ENCODE assay signal across 1 cellular context in genomic region chr18:48777026-48777736, GRCh38.
TF ChIP-seq lines count a peak whose summit lies in the region.

No MANE protein-coding gene starts in this region.

TF ChIP-seq in HepG2, 621 proteins besides CTCF, POLR2A, EP300 and RAD21 (continued from another document and continues in another):
- TF ChIP-seq IKZF5 (CRISPR knock-in tag; IDR thresholded peaks at IDR 0.05) (no peak), MYC (CRISPR knock-in tag; IDR thresholded peaks at IDR 0.05; ENCODE audit: borderline replicate concordance) (0 out of 2 replicates have a peak, but pooled peaks have one; percentile 35), SRSF4 (IDR thresholded peaks at IDR 0.05; ENCODE audit: low read depth, low read length, poor library complexity, severe bottlenecking) (no peak), ZNF800 (CRISPR knock-in tag; IDR thresholded peaks at IDR 0.05) (no peak), HIVEP1 (CRISPR knock-in tag; IDR thresholded peaks at IDR 0.05) (no peak), YEATS2 (CRISPR knock-in tag; IDR thresholded peaks at IDR 0.05; ENCODE audit: borderline replicate concordance) (0 out of 2 replicates have a peak, but pooled peaks have one; percentile 27), ZC3H13 (CRISPR knock-in tag; IDR thresholded peaks at IDR 0.05) (no peak), GABPB1 (CRISPR knock-in tag; IDR thresholded peaks at IDR 0.05) (peak; percentile 20; the same call in 1 of the 2 replicates), FOXC1 (CRISPR knock-in tag; IDR thresholded peaks at IDR 0.05; ENCODE audit: borderline replicate concordance) (0 out of 2 replicates have a peak, but pooled peaks have one; percentile 31), ZNF879 (CRISPR knock-in tag; IDR thresholded peaks at IDR 0.05) (no peak), E2F2 (CRISPR knock-in tag; IDR thresholded peaks at IDR 0.05; ENCODE audit: borderline replicate concordance) (no peak), HDAC2 (CRISPR knock-in tag; IDR thresholded peaks at IDR 0.05) (no peak), ZSCAN30 (CRISPR knock-in tag; IDR thresholded peaks at IDR 0.05) (no peak), LCORL (IDR thresholded peaks at IDR 0.05) (no peak), LCORL (CRISPR knock-in tag; IDR thresholded peaks at IDR 0.05) (0 out of 2 replicates have a peak, but pooled peaks have one; percentile 26), MAFK (conservative IDR thresholded peaks at IDR 0.05 in 1 of 2, IDR thresholded peaks at IDR 0.05 in 1 of 2; ENCODE audit: low read length in 2 of 2) (peak; percentile 47; a peak in 3 of 4 replicates), BHLHE40 (IDR thresholded peaks at IDR 0.05; ENCODE audit: low read length) (no peak), ZNF558 (CRISPR knock-in tag; IDR thresholded peaks at IDR 0.05; ENCODE audit: borderline replicate concordance) (no peak), RFX5 (IDR thresholded peaks at IDR 0.05; ENCODE audit: low read depth, low read length) (no peak), ZNF792 (CRISPR knock-in tag; IDR thresholded peaks at IDR 0.05) (no peak), SMC3 (IDR thresholded peaks at IDR 0.05; ENCODE audit: low read length) (peak; percentile 14; the same call in 1 of the 2 replicates), CBX5 (CRISPR knock-in tag; IDR thresholded peaks at IDR 0.05; ENCODE audit: borderline replicate concordance) (no peak), THAP11 (CRISPR knock-in tag; IDR thresholded peaks at IDR 0.05) (peak; percentile 24; the same call in 1 of the 2 replicates), RNF219 (CRISPR knock-in tag; IDR thresholded peaks at IDR 0.05) (no peak), ZNF136 (CRISPR knock-in tag; IDR thresholded peaks at IDR 0.05; ENCODE audit: low read depth) (no peak), ZNF850 (CRISPR knock-in tag; conservative IDR thresholded peaks at IDR 0.05) (no peak), ZNF766 (CRISPR knock-in tag; IDR thresholded peaks at IDR 0.05; ENCODE audit: borderline replicate concordance) (no peak), HOXA9 (CRISPR knock-in tag; IDR thresholded peaks at IDR 0.05; ENCODE audit: borderline replicate concordance) (no peak), ZNF180 (CRISPR knock-in tag; IDR thresholded peaks at IDR 0.05; ENCODE audit: borderline replicate concordance, low read depth) (no peak), ZNF3 (CRISPR knock-in tag; IDR thresholded peaks at IDR 0.05) (no peak), ZNF431 (CRISPR knock-in tag; IDR thresholded peaks at IDR 0.05; ENCODE audit: borderline replicate concordance, low read depth) (no peak), MAFF (IDR thresholded peaks at IDR 0.05; ENCODE audit: low read depth, low read length) (peak; percentile 43; the same call in 1 of the 2 replicates), CBX1 (IDR thresholded peaks at IDR 0.05; ENCODE audit: low read depth) (no peak), TMF1 (CRISPR knock-in tag; IDR thresholded peaks at IDR 0.05; ENCODE audit: low read depth) (no peak), TP53 (CRISPR knock-in tag; conservative IDR thresholded peaks at IDR 0.05) (no peak)
- TF ChIP-seq, protein P1, sequence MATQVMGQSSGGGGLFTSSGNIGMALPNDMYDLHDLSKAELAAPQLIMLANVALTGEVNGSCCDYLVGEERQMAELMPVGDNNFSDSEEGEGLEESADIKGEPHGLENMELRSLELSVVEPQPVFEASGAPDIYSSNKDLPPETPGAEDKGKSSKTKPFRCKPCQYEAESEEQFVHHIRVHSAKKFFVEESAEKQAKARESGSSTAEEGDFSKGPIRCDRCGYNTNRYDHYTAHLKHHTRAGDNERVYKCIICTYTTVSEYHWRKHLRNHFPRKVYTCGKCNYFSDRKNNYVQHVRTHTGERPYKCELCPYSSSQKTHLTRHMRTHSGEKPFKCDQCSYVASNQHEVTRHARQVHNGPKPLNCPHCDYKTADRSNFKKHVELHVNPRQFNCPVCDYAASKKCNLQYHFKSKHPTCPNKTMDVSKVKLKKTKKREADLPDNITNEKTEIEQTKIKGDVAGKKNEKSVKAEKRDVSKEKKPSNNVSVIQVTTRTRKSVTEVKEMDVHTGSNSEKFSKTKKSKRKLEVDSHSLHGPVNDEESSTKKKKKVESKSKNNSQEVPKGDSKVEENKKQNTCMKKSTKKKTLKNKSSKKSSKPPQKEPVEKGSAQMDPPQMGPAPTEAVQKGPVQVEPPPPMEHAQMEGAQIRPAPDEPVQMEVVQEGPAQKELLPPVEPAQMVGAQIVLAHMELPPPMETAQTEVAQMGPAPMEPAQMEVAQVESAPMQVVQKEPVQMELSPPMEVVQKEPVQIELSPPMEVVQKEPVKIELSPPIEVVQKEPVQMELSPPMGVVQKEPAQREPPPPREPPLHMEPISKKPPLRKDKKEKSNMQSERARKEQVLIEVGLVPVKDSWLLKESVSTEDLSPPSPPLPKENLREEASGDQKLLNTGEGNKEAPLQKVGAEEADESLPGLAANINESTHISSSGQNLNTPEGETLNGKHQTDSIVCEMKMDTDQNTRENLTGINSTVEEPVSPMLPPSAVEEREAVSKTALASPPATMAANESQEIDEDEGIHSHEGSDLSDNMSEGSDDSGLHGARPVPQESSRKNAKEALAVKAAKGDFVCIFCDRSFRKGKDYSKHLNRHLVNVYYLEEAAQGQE (IDR thresholded peaks at IDR 0.05; ENCODE audit: borderline replicate concordance in 1 of 2, low read depth in 1 of 2, low read length in 2 of 2): no peak
- TF ChIP-seq, protein P2, sequence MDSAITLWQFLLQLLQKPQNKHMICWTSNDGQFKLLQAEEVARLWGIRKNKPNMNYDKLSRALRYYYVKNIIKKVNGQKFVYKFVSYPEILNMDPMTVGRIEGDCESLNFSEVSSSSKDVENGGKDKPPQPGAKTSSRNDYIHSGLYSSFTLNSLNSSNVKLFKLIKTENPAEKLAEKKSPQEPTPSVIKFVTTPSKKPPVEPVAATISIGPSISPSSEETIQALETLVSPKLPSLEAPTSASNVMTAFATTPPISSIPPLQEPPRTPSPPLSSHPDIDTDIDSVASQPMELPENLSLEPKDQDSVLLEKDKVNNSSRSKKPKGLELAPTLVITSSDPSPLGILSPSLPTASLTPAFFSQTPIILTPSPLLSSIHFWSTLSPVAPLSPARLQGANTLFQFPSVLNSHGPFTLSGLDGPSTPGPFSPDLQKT (CRISPR knock-in tag; IDR thresholded peaks at IDR 0.05; ENCODE audit: borderline replicate concordance): no peak
- TF ChIP-seq, protein P3, sequence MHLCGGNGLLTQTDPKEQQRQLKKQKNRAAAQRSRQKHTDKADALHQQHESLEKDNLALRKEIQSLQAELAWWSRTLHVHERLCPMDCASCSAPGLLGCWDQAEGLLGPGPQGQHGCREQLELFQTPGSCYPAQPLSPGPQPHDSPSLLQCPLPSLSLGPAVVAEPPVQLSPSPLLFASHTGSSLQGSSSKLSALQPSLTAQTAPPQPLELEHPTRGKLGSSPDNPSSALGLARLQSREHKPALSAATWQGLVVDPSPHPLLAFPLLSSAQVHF (CRISPR knock-in tag; IDR thresholded peaks at IDR 0.05): no peak
- TF ChIP-seq, protein P4, sequence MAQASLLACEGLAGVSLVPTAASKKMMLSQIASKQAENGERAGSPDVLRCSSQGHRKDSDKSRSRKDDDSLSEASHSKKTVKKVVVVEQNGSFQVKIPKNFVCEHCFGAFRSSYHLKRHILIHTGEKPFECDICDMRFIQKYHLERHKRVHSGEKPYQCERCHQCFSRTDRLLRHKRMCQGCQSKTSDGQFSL (CRISPR knock-in tag; IDR thresholded peaks at IDR 0.05): no peak
- TF ChIP-seq, protein P5, sequence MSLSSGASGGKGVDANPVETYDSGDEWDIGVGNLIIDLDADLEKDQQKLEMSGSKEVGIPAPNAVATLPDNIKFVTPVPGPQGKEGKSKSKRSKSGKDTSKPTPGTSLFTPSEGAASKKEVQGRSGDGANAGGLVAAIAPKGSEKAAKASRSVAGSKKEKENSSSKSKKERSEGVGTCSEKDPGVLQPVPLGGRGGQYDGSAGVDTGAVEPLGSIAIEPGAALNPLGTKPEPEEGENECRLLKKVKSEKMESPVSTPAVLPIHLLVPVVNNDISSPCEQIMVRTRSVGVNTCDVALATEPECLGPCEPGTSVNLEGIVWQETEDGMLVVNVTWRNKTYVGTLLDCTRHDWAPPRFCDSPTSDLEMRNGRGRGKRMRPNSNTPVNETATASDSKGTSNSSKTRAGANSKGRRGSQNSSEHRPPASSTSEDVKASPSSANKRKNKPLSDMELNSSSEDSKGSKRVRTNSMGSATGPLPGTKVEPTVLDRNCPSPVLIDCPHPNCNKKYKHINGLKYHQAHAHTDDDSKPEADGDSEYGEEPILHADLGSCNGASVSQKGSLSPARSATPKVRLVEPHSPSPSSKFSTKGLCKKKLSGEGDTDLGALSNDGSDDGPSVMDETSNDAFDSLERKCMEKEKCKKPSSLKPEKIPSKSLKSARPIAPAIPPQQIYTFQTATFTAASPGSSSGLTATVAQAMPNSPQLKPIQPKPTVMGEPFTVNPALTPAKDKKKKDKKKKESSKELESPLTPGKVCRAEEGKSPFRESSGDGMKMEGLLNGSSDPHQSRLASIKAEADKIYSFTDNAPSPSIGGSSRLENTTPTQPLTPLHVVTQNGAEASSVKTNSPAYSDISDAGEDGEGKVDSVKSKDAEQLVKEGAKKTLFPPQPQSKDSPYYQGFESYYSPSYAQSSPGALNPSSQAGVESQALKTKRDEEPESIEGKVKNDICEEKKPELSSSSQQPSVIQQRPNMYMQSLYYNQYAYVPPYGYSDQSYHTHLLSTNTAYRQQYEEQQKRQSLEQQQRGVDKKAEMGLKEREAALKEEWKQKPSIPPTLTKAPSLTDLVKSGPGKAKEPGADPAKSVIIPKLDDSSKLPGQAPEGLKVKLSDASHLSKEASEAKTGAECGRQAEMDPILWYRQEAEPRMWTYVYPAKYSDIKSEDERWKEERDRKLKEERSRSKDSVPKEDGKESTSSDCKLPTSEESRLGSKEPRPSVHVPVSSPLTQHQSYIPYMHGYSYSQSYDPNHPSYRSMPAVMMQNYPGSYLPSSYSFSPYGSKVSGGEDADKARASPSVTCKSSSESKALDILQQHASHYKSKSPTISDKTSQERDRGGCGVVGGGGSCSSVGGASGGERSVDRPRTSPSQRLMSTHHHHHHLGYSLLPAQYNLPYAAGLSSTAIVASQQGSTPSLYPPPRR (CRISPR knock-in tag; IDR thresholded peaks at IDR 0.05; ENCODE audit: borderline replicate concordance): no peak
- TF ChIP-seq, protein P6, sequence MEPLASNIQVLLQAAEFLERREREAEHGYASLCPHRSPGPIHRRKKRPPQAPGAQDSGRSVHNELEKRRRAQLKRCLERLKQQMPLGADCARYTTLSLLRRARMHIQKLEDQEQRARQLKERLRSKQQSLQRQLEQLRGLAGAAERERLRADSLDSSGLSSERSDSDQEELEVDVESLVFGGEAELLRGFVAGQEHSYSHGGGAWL (CRISPR knock-in tag; IDR thresholded peaks at IDR 0.05): no peak
- TF ChIP-seq, protein P7, sequence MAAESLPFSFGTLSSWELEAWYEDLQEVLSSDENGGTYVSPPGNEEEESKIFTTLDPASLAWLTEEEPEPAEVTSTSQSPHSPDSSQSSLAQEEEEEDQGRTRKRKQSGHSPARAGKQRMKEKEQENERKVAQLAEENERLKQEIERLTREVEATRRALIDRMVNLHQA (CRISPR knock-in tag; IDR thresholded peaks at IDR 0.05): no peak
- TF ChIP-seq, protein P8, sequence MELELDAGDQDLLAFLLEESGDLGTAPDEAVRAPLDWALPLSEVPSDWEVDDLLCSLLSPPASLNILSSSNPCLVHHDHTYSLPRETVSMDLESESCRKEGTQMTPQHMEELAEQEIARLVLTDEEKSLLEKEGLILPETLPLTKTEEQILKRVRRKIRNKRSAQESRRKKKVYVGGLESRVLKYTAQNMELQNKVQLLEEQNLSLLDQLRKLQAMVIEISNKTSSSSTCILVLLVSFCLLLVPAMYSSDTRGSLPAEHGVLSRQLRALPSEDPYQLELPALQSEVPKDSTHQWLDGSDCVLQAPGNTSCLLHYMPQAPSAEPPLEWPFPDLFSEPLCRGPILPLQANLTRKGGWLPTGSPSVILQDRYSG (CRISPR knock-in tag; IDR thresholded peaks at IDR 0.05): no peak
